Comparison of ENCODE assay signal across 1 cellular context in genomic region chr6:168116975-168117899, GRCh38.
TF ChIP-seq lines count a peak whose summit lies in the region.

No MANE protein-coding gene starts in this region.

TF ChIP-seq in HepG2, 621 proteins besides CTCF, POLR2A, EP300 and RAD21 (continued from another document and continues in another):
- TF ChIP-seq, protein P1, sequence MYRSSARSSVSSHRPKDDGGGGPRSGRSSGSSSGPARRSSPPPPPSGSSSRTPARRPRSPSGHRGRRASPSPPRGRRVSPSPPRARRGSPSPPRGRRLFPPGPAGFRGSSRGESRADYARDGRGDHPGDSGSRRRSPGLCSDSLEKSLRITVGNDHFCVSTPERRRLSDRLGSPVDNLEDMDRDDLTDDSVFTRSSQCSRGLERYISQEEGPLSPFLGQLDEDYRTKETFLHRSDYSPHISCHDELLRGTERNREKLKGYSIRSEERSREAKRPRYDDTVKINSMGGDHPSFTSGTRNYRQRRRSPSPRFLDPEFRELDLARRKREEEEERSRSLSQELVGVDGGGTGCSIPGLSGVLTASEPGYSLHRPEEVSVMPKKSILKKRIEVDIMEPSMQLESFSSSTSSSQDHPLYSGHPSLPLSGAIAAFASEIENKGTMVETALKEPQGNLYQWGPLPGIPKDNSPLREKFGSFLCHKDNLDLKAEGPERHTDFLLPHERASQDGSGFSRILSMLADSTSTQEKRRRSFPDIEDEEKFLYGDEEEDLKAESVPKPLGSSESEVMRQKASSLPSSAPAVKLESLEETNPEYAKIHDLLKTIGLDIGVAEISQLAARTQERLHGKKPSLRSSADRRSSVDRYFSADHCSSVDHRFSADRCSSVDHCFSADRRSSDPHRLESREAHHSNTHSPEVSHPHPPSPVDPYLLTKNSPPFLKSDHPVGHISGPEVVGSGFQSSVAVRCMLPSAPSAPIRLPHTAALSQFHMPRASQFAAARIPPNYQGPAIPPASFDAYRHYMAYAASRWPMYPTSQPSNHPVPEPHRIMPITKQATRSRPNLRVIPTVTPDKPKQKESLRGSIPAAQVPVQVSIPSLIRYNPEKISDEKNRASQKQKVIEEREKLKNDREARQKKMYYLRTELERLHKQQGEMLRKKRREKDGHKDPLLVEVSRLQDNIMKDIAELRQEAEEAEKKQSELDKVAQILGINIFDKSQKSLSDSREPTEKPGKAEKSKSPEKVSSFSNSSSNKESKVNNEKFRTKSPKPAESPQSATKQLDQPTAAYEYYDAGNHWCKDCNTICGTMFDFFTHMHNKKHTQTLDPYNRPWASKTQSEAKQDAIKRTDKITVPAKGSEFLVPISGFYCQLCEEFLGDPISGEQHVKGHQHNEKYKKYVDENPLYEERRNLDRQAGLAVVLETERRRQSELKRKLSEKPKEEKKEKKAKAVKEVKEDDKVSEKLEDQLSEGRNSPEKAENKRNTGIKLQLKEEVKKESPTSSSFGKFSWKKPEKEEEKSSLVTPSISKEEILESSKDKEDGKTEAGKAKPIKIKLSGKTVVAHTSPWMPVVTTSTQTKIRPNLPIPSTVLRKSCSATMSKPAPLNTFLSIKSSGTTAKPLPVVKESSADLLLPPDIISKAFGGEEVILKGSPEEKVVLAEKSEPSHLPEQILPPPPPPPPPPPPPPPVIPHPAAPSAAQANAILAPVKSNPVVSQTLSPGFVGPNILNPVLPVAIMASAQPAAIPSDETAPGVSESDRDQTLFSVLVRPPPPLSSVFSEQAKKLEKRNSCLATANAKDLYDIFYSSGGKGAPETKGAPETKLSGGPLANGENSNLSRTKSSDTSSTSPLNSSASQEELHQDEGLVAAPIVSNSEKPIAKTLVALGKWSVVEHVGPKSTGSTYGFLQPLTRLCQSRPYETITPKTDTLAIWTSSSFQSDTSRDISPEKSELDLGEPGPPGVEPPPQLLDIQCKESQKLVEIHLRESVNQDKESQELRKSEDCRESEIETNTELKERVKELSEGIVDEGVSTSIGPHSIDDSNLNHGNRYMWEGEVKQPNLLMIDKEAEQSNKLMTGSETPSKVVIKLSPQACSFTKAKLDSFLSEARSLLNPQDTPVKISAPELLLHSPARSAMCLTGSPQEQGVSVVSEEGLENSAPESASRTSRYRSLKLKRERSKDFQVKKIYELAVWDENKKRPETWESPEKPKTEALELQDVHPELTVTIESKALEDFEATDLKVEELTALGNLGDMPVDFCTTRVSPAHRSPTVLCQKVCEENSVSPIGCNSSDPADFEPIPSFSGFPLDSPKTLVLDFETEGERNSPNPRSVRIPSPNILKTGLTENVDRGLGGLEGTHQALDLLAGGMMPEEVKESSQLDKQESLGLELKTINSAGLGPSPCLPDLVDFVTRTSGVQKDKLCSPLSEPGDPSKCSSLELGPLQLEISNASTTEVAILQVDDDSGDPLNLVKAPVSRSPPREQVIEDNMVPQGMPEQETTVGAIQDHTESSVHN (CRISPR knock-in tag; IDR thresholded peaks at IDR 0.05), result no peak
- TF ChIP-seq ZNF614 (CRISPR knock-in tag; IDR thresholded peaks at IDR 0.05; ENCODE audit: borderline replicate concordance), result no peak
- no peak for TF ChIP-seq E2F1 (CRISPR knock-in tag; IDR thresholded peaks at IDR 0.05)
- no peak for TF ChIP-seq PLRG1 (conservative IDR thresholded peaks at IDR 0.05)
- TF ChIP-seq LRRFIP1 (CRISPR knock-in tag; conservative IDR thresholded peaks at IDR 0.05), result no peak
- no peak for TF ChIP-seq HDAC2 (CRISPR knock-in tag; IDR thresholded peaks at IDR 0.05)
- no peak for TF ChIP-seq GATAD1 (CRISPR knock-in tag; IDR thresholded peaks at IDR 0.05)
- no peak for TF ChIP-seq TMF1 (CRISPR knock-in tag; IDR thresholded peaks at IDR 0.05; ENCODE audit: low read depth)
- no peak for TF ChIP-seq ETV6 (CRISPR knock-in tag; conservative IDR thresholded peaks at IDR 0.05)
- TF ChIP-seq, protein P2, sequence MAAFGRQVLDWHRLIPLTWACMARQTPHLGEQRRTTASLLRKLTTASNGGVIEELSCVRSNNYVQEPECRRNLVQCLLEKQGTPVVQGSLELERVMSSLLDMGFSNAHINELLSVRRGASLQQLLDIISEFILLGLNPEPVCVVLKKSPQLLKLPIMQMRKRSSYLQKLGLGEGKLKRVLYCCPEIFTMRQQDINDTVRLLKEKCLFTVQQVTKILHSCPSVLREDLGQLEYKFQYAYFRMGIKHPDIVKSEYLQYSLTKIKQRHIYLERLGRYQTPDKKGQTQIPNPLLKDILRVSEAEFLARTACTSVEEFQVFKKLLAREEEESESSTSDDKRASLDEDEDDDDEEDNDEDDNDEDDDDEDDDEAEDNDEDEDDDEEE (CRISPR knock-in tag; IDR thresholded peaks at IDR 0.05), result peak; percentile 20; the same call in 1 of the 2 replicates
- no peak for TF ChIP-seq ZNF326 (CRISPR knock-in tag; IDR thresholded peaks at IDR 0.05; ENCODE audit: borderline replicate concordance)
- no peak for TF ChIP-seq NAIF1 (CRISPR knock-in tag; IDR thresholded peaks at IDR 0.05; ENCODE audit: borderline replicate concordance)
- no peak for TF ChIP-seq ZNF510 (CRISPR knock-in tag; IDR thresholded peaks at IDR 0.05; ENCODE audit: low read depth)
- TF ChIP-seq ZNF883 (CRISPR knock-in tag; IDR thresholded peaks at IDR 0.05; ENCODE audit: not compliant biosample characterization), result peak; percentile 73
- no peak for TF ChIP-seq ZNF546 (CRISPR knock-in tag; conservative IDR thresholded peaks at IDR 0.05)
- TF ChIP-seq RBM22 (optimal IDR thresholded peaks at IDR 0.05; ENCODE audit: low read length), result no peak
- TF ChIP-seq FOXP4 (CRISPR knock-in tag; IDR thresholded peaks at IDR 0.05), result no peak
- TF ChIP-seq NFE2L1 (CRISPR knock-in tag; IDR thresholded peaks at IDR 0.05; ENCODE audit: borderline replicate concordance), result 0 out of 2 replicates have a peak, but pooled peaks have one; percentile 29
- TF ChIP-seq ZC3H4 (CRISPR knock-in tag; IDR thresholded peaks at IDR 0.05; ENCODE audit: borderline replicate concordance), result no peak
- no peak for TF ChIP-seq ZFP36L1 (CRISPR knock-in tag; IDR thresholded peaks at IDR 0.05)
- no peak for TF ChIP-seq SMAD9 (CRISPR knock-in tag; IDR thresholded peaks at IDR 0.05)
- no peak for TF ChIP-seq MIER2 (CRISPR knock-in tag; IDR thresholded peaks at IDR 0.05)
- TF ChIP-seq ZSCAN9 (CRISPR knock-in tag; IDR thresholded peaks at IDR 0.05; ENCODE audit: borderline replicate concordance), result no peak
- TF ChIP-seq SRF (IDR thresholded peaks at IDR 0.05; ENCODE audit: low read depth, low read length), result no peak
- TF ChIP-seq, protein P3, sequence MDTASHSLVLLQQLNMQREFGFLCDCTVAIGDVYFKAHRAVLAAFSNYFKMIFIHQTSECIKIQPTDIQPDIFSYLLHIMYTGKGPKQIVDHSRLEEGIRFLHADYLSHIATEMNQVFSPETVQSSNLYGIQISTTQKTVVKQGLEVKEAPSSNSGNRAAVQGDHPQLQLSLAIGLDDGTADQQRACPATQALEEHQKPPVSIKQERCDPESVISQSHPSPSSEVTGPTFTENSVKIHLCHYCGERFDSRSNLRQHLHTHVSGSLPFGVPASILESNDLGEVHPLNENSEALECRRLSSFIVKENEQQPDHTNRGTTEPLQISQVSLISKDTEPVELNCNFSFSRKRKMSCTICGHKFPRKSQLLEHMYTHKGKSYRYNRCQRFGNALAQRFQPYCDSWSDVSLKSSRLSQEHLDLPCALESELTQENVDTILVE (CRISPR knock-in tag; IDR thresholded peaks at IDR 0.05), result no peak
- no peak for TF ChIP-seq ZBTB3 (CRISPR knock-in tag; IDR thresholded peaks at IDR 0.05; ENCODE audit: borderline replicate concordance, low read depth)
- TF ChIP-seq ZFP62 (CRISPR knock-in tag; IDR thresholded peaks at IDR 0.05), result no peak
- peak; percentile 73 for TF ChIP-seq KDM5B (CRISPR knock-in tag; IDR thresholded peaks at IDR 0.05; ENCODE audit: borderline replicate concordance)
- TF ChIP-seq, protein P4, sequence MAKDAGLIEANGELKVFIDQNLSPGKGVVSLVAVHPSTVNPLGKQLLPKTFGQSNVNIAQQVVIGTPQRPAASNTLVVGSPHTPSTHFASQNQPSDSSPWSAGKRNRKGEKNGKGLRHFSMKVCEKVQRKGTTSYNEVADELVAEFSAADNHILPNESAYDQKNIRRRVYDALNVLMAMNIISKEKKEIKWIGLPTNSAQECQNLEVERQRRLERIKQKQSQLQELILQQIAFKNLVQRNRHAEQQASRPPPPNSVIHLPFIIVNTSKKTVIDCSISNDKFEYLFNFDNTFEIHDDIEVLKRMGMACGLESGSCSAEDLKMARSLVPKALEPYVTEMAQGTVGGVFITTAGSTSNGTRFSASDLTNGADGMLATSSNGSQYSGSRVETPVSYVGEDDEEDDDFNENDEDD (CRISPR knock-in tag; IDR thresholded peaks at IDR 0.05; ENCODE audit: borderline replicate concordance), result no peak; the same call in 1 of the 2 replicates
- no peak for TF ChIP-seq TCF12 (IDR thresholded peaks at IDR 0.05)
- TF ChIP-seq TCF12 (CRISPR knock-in tag; IDR thresholded peaks at IDR 0.05), result no peak
- TF ChIP-seq, protein P5, sequence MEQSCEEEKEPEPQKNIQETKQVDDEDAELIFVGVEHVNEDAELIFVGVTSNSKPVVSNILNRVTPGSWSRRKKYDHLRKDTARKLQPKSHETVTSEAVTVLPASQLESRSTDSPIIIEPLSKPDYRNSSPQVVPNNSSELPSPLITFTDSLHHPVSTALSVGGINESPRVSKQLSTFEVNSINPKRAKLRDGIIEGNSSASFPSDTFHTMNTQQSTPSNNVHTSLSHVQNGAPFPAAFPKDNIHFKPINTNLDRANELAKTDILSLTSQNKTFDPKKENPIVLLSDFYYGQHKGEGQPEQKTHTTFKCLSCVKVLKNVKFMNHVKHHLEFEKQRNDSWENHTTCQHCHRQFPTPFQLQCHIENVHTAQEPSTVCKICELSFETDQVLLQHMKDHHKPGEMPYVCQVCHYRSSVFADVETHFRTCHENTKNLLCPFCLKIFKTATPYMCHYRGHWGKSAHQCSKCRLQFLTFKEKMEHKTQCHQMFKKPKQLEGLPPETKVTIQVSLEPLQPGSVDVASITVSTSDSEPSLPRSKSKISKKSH (CRISPR knock-in tag; IDR thresholded peaks at IDR 0.05; ENCODE audit: borderline replicate concordance), result peak; percentile 76; the same call in 1 of the 2 replicates
- TF ChIP-seq ZFX (CRISPR knock-in tag; IDR thresholded peaks at IDR 0.05; ENCODE audit: low read depth), result peak; percentile 45; the same call in 1 of the 2 replicates
- no peak for TF ChIP-seq ZNF143 (CRISPR knock-in tag; IDR thresholded peaks at IDR 0.05)
- no peak for TF ChIP-seq ZNF850 (CRISPR knock-in tag; conservative IDR thresholded peaks at IDR 0.05)
- no peak; the same call in 1 of the 2 replicates for TF ChIP-seq ZNF430 (CRISPR knock-in tag; IDR thresholded peaks at IDR 0.05)
- TF ChIP-seq ZNF367 (CRISPR knock-in tag; IDR thresholded peaks at IDR 0.05; ENCODE audit: borderline replicate concordance), result no peak
- no peak for TF ChIP-seq ETS1 (CRISPR knock-in tag; IDR thresholded peaks at IDR 0.05)
- 0 out of 2 replicates have a peak, but pooled peaks have one; percentile 44 for TF ChIP-seq PLSCR1 (CRISPR knock-in tag; IDR thresholded peaks at IDR 0.05; ENCODE audit: borderline replicate concordance)
- TF ChIP-seq ZNF781 (CRISPR knock-in tag; IDR thresholded peaks at IDR 0.05; ENCODE audit: borderline replicate concordance, not compliant biosample characterization), result no peak
- no peak for TF ChIP-seq SP5 (CRISPR knock-in tag; IDR thresholded peaks at IDR 0.05; ENCODE audit: borderline replicate concordance, low read depth)
- TF ChIP-seq KAT8 (CRISPR knock-in tag; IDR thresholded peaks at IDR 0.05), result no peak
